ENCODE assay signal across 1 cellular context in genomic region chrX:139881130-139881529, GRCh38.
TF ChIP-seq lines count a peak whose summit lies in the region.

No MANE protein-coding gene starts in this region.

TF ChIP-seq in IMR-90, 13 proteins besides CTCF, POLR2A, EP300 and RAD21:
- TF ChIP-seq CEBPB (IDR thresholded peaks at IDR 0.05; ENCODE audit: low read depth, low read length), result no peak
- no peak for TF ChIP-seq RFX5 (IDR thresholded peaks at IDR 0.05; ENCODE audit: low read depth, low read length)
- no peak for TF ChIP-seq CHD1 (IDR thresholded peaks at IDR 0.05; ENCODE audit: low read depth, low read length)
- TF ChIP-seq MAFK (IDR thresholded peaks at IDR 0.05; ENCODE audit: low read depth, low read length), result no peak
- no peak for TF ChIP-seq NFE2L2 (IDR thresholded peaks at IDR 0.05; ENCODE audit: low read depth, low read length)
- no peak for TF ChIP-seq USF2 (IDR thresholded peaks at IDR 0.05; ENCODE audit: low read depth, low read length)
- no peak for TF ChIP-seq SMC3 (IDR thresholded peaks at IDR 0.05; ENCODE audit: low read depth, low read length)
- no peak for TF ChIP-seq RCOR1 (IDR thresholded peaks at IDR 0.05; ENCODE audit: insufficient replicate concordance, low read length)
- TF ChIP-seq MAZ (IDR thresholded peaks at IDR 0.05; ENCODE audit: borderline replicate concordance, low read depth, low read length), result no peak
- TF ChIP-seq MXI1 (IDR thresholded peaks at IDR 0.05; ENCODE audit: borderline replicate concordance, low read depth, low read length), result no peak
- no peak for TF ChIP-seq FOS (IDR thresholded peaks at IDR 0.05; ENCODE audit: low read depth, low read length)
- TF ChIP-seq ELK1 (IDR thresholded peaks at IDR 0.05; ENCODE audit: borderline replicate concordance, low read depth, low read length), result no peak
- no peak for TF ChIP-seq BHLHE40 (IDR thresholded peaks at IDR 0.05; ENCODE audit: low read depth, low read length)
